ENCODE assay signal across 17 cellular contexts in genomic region chr10:72761498-72761897, GRCh38.
DNase-seq lines count a peak whose midpoint lies in the region; ATAC-seq and TF ChIP-seq lines count a peak whose summit lies in the region.
"Had no signal": no experiment of that assay in that cellular context is flagged by ENCODE, and none has a peak within 500 bp of the region (broad histone marks: within the 10 kb centered on the region; RNA-seq: fewer than 3 reads in every experiment).

No MANE protein-coding gene starts in this region.

- H3K4me1 Mint-ChIP-seq in endodermal cell (peaks cover 59% of the 10 kb centered on the region), osteocyte (ENCODE audit: unreplicated experiment) (peaks cover 60% of the 10 kb centered on the region), type B pancreatic cell (ENCODE audit: unreplicated experiment) (peaks cover 36% of the 10 kb centered on the region)

- WGBS in endodermal cell (ENCODE audit: insufficient coverage in 1 of 2, insufficient read length in 1 of 2), 2 experiments = 95 to 100% methylated on average over 1 of the region's 1 CpG
- 100% methylated on average over 1 of the region's 1 CpG for WGBS in esophagus muscularis mucosa

- POLR2A ChIA-PET in HEK293 (lab: Yijun Ruan, JAX) = no interaction called here

- H3K27ac ChIP-seq in HEK293 (ENCODE audit: extremely low read depth, low read depth, low read length) (no peak overlapping the region), endodermal cell (ENCODE audit: low read depth, low read length) (no peak overlapping the region), esophagus muscularis mucosa (replicated peaks in 1 of 4) (no peak overlapping the region)
- H3K27ac ChIP-seq: GM23248 had no signal

- CTCF ChIA-PET in HEK293 (lab: Yijun Ruan, JAX) = no interaction called here

- DNase-seq in endodermal cell (no peak), osteocyte (ENCODE audit: extremely low spot score, unreplicated experiment) (no peak), type B pancreatic cell (ENCODE audit: extremely low spot score, unreplicated experiment) (no peak), mucosa of descending colon (no peak), esophagus muscularis mucosa (ENCODE audit: extremely low spot score) (no peak), GOT3 (lab: John Stamatoyannopoulos, UW) (no peak)
- no peak for DNase-seq in stimulated activated CD8-positive, alpha-beta memory T cell treated with anti-CD3 and anti-CD28 coated beads, Interleukin-4, amount 100 ng/mL, for 48 hours
- DNase-seq: CD4-positive, alpha-beta memory T cell; COR-L47; DMS153; DMS79; EL; GDM1; GM23248 had no signal

- H3K36me3 ChIP-seq in HEK293 (ENCODE audit: control insufficient read depth in 2 of 2, insufficient read depth in 1 of 2, low read length in 2 of 2) (no peaks in the 10 kb centered on the region; a peak in 1 of 3 replicates), endodermal cell (ENCODE audit: control insufficient read depth, insufficient read depth, low read length) (no peaks in the 10 kb centered on the region), mucosa of descending colon (ENCODE audit: low read depth) (no peaks in the 10 kb centered on the region), esophagus muscularis mucosa (no peaks in the 10 kb centered on the region)
- H3K36me3 ChIP-seq: HAP-1 had no signal

- no peaks in the 10 kb centered on the region for H3K27me3 ChIP-seq in endodermal cell (ENCODE audit: control insufficient read depth, insufficient read depth, low read length, poor library complexity, severe bottlenecking)
- H3K27me3 ChIP-seq in esophagus muscularis mucosa = no peaks in the 10 kb centered on the region

- H3K27ac Mint-ChIP-seq in endodermal cell = peak overlapping the region; percentile 56
- H3K27ac Mint-ChIP-seq in osteocyte (ENCODE audit: unreplicated experiment) = peak overlapping the region; percentile 83
- peak overlapping the region; percentile 50 for H3K27ac Mint-ChIP-seq in type B pancreatic cell
- H3K27ac Mint-ChIP-seq: CD4-positive, alpha-beta memory T cell had no signal

- H3K4me1 ChIP-seq in HEK293 (ENCODE audit: control insufficient read depth, insufficient read depth, low read length) (peaks cover 11% of the 10 kb centered on the region; the same call in 1 of the 2 replicates), endodermal cell (ENCODE audit: control insufficient read depth, insufficient read depth, low read length) (peaks cover 15% of the 10 kb centered on the region), mucosa of descending colon (ENCODE audit: low read depth) (no peaks in the 10 kb centered on the region), esophagus muscularis mucosa (peaks cover 0 to 3% (median 0%) of the 10 kb centered on the region in 4 donors)

- H3K9ac ChIP-seq in endodermal cell (ENCODE audit: extremely low read depth, low read length, poor library complexity, severe bottlenecking) = no peak overlapping the region
- H3K9ac ChIP-seq: GM23248 had no signal

- TF ChIP-seq CTCF in HEK293 (tag by site-specific recombination; IDR thresholded peaks at IDR 0.05) (no peak), endodermal cell (conservative IDR thresholded peaks at IDR 0.05) (no peak), osteocyte (IDR thresholded peaks at IDR 0.05) (no peak), type B pancreatic cell (conservative IDR thresholded peaks at IDR 0.05) (no peak), mucosa of descending colon (IDR thresholded peaks at IDR 0.05) (no peak), esophagus muscularis mucosa (IDR thresholded peaks at IDR 0.05) (no peak)

- peak overlapping the region; percentile 26 for H3K4me3 Mint-ChIP-seq in endodermal cell
- H3K4me3 Mint-ChIP-seq in osteocyte (ENCODE audit: unreplicated experiment) = no peak overlapping the region
- H3K4me3 Mint-ChIP-seq in type B pancreatic cell = no peak overlapping the region
- H3K4me3 Mint-ChIP-seq: CD4-positive, alpha-beta memory T cell had no signal

- no peak for ATAC-seq in mucosa of descending colon
- ATAC-seq: GM12878 had no signal

- TF ChIP-seq EP300 in esophagus muscularis mucosa (IDR thresholded peaks at IDR 0.05) = no peak

- H3K27me3 Mint-ChIP-seq in endodermal cell (ENCODE audit: insufficient read depth) (no peaks in the 10 kb centered on the region), osteocyte (ENCODE audit: unreplicated experiment) (no peaks in the 10 kb centered on the region), type B pancreatic cell (no peaks in the 10 kb centered on the region)
- H3K27me3 Mint-ChIP-seq: CD4-positive, alpha-beta memory T cell had no signal

- no peak for TF ChIP-seq POLR2A in esophagus muscularis mucosa (IDR thresholded peaks at IDR 0.05; ENCODE audit: low read depth)

- no peaks in the 10 kb centered on the region for H3K9me3 ChIP-seq in HEK293 (ENCODE audit: control insufficient read depth, insufficient read depth, low read depth, low read length)
- no peaks in the 10 kb centered on the region for H3K9me3 ChIP-seq in endodermal cell (ENCODE audit: control insufficient read depth, low read length)
- H3K9me3 ChIP-seq in mucosa of descending colon = no peaks in the 10 kb centered on the region
- no peaks in the 10 kb centered on the region for H3K9me3 ChIP-seq in esophagus muscularis mucosa
- H3K9me3 ChIP-seq: HAP-1 had no signal

- H3K36me3 Mint-ChIP-seq in endodermal cell (ENCODE audit: low read depth) = no peaks in the 10 kb centered on the region
- H3K36me3 Mint-ChIP-seq in osteocyte (ENCODE audit: unreplicated experiment) = no peaks in the 10 kb centered on the region
- H3K36me3 Mint-ChIP-seq in type B pancreatic cell = no peaks in the 10 kb centered on the region

- no peaks in the 10 kb centered on the region for H3K9me3 Mint-ChIP-seq in endodermal cell
- no peaks in the 10 kb centered on the region for H3K9me3 Mint-ChIP-seq in osteocyte (ENCODE audit: unreplicated experiment)
- H3K9me3 Mint-ChIP-seq in type B pancreatic cell = no peaks in the 10 kb centered on the region

- no peak overlapping the region for H3K4me3 ChIP-seq in HEK293 (ENCODE audit: low read depth, low read length)
- no peak overlapping the region for H3K4me3 ChIP-seq in endodermal cell (ENCODE audit: low read length)
- H3K4me3 ChIP-seq in mucosa of descending colon = no peak overlapping the region
- no peak overlapping the region for H3K4me3 ChIP-seq in esophagus muscularis mucosa
- H3K4me3 ChIP-seq: GM12878, GM23248, HAP-1 had no signal

- intact Hi-C loops in mucosa of descending colon (cut with DNase I, micrococcal nuclease) = no loop called here
- intact Hi-C loops in esophagus muscularis mucosa (cut with DNase I) = no loop called here

TF ChIP-seq in HEK293, 187 proteins besides CTCF, POLR2A, EP300 and RAD21:
- peak; percentile 97 for TF ChIP-seq SCRT2 (tag by site-specific recombination; IDR thresholded peaks at IDR 0.05)
- peak; percentile 90 for TF ChIP-seq SCRT1 (tag by site-specific recombination; IDR thresholded peaks at IDR 0.05; ENCODE audit: borderline replicate concordance)
- no peak for TF ChIP-seq ZNF184 (tag by site-specific recombination; IDR thresholded peaks at IDR 0.05)
TF ChIP-seq in HEK293: peak in this region for 2.
